14 cellular contexts compared by ENCODE assay signal in the genomic region with DNA sequence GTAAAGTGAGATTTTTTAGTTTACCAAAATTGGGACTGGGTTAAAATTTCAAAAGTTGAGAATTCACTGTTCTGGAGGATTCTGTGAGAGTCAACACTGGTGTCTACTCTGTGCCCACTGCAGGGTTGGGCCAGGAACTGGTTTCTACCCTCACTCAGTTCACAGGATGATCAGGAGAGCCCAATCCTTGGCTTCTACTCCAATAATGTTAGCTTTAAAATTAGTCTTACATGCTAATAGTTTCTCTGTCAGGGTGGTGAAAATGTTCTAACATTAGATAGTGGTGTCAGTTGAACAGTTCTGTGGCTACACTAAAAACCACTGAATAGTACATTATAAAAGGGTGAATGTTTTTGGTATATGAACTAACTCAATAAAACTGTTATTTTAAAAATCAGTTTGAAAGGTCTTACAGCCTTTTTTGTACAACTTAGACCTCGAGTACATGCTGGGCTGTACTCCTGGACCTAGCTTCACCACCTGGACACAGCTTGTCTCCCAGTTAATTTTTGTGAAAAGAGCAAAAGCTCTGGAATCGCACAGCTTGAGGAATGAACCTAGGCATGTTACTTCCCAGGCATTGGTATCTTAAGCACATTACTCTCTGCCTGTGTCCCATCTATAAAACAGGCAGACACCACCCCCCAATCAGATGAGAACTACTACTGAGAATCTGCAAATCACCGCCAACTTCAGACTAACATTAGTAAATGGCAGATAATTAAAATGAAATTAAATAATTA. TPM values are rescaled to one million over a fixed set of nuclear protein-coding genes. Genes with fewer than 3 reads are reported as not detected.
DNase-seq lines count a peak whose midpoint lies in the region; ATAC-seq and TF ChIP-seq lines count a peak whose summit lies in the region.
"Had no signal": no experiment of that assay in that cellular context is flagged by ENCODE, and none has a peak within 500 bp of the region (broad histone marks: within the 10 kb centered on the region; RNA-seq: fewer than 3 reads in every experiment).

No MANE protein-coding gene starts in this region.

- H3K27me3 Mint-ChIP-seq in HFFc6 (ENCODE audit: insufficient read depth), result peaks cover 2% of the 10 kb centered on the region; the same call in 1 of the 2 replicates
- H3K27me3 Mint-ChIP-seq in MCF 10A (ENCODE audit: insufficient read depth, unreplicated experiment), result no peaks in the 10 kb centered on the region
- H3K27me3 Mint-ChIP-seq: activated B cell treated with CpG ODN at 0.5 μM for 24 hours; CD4-positive, alpha-beta T cell; natural killer cell treated with Interleukin-12 subunit alpha and Interleukin-12 subunit beta and Interleukin-15 and Interleukin-18, amount 100 ng/mL, for 72 hours had no signal

- H3K27me3 ChIP-seq in hepatocyte, result no peaks in the 10 kb centered on the region

- H3K36me3 ChIP-seq in hepatocyte (replicated peaks; ENCODE audit: insufficient read depth, low read depth), result no peaks in the 10 kb centered on the region

- H3K4me3 ChIP-seq in hepatocyte, result no peak overlapping the region
- no peak overlapping the region for H3K4me3 ChIP-seq in skin epidermis

- peaks cover 15% of the 10 kb centered on the region for H3K4me1 ChIP-seq in hepatocyte (ENCODE audit: insufficient read depth)

- POLR2A ChIA-PET in MCF 10A (lab: Yijun Ruan, JAX), result interaction anchor here (0.6 to 3.9 kb wide), 7 partner anchors 9 to 72 kb away, joined by 3 to 34 read pairs (median 3); a partner anchor contains a TSS

- DNase-seq in HFFc6, result no peak
- no peak for DNase-seq in MCF 10A (ENCODE audit: unreplicated experiment)
- no peak for DNase-seq in hepatocyte (ENCODE audit: low spot score)
- no peak for DNase-seq in SIG-M5 treated with dmso at 0.1 percent for 504 hours (lab: John Stamatoyannopoulos, UW; ENCODE audit: unreplicated experiment)
- DNase-seq: activated B cell treated with CpG ODN at 0.5 μM for 24 hours; activated gamma-delta T cell; CD4-positive, alpha-beta T cell; effector CD4-positive, alpha-beta T cell; stimulated activated CD4-positive, alpha-beta T cell treated with anti-CD3 and anti-CD28 coated beads, Interleukin-4, amount 100 ng/mL, for 4 hours had no signal

- no peaks in the 10 kb centered on the region for H3K9me2 ChIP-seq in hepatocyte (replicated peaks; ENCODE audit: insufficient read depth)

- H3K79me2 ChIP-seq in hepatocyte, result peaks cover 72% of the 10 kb centered on the region

- intact Hi-C loops in MCF 10A (cut with micrococcal nuclease), result loop anchor here (2.0 kb wide), 1 partner anchor 43 kb away; no protein-coding TSS in a partner anchor

- H4K20me1 ChIP-seq in hepatocyte (ENCODE audit: insufficient read depth, poor library complexity, severe bottlenecking), result no peaks in the 10 kb centered on the region

- WGBS in hepatocyte (ENCODE audit: low lambda C conversion rate, missing lambda C conversion rate), result 88% methylated on average over 3 of the region's 3 CpGs

- H2AFZ ChIP-seq in hepatocyte, result no peak overlapping the region

- H3K27ac ChIP-seq in hepatocyte (peak overlapping the region; percentile 91), skin epidermis (peak overlapping the region in 18 of 21 experiments; percentile 19 to 88 (median 68))

- H3K9me3 ChIP-seq in hepatocyte (ENCODE audit: low read depth), result no peaks in the 10 kb centered on the region

- H3K4me3 Mint-ChIP-seq in HFFc6 (peak overlapping the region; percentile 67), MCF 10A (ENCODE audit: unreplicated experiment) (peak overlapping the region; percentile 47)
- H3K4me3 Mint-ChIP-seq: activated B cell treated with CpG ODN at 0.5 μM for 24 hours; CD4-positive, alpha-beta T cell; natural killer cell treated with Interleukin-12 subunit alpha and Interleukin-12 subunit beta and Interleukin-15 and Interleukin-18, amount 100 ng/mL, for 72 hours had no signal

- BruUV-seq in MCF 10A (replicated peaks; lab: Mats Ljungman, UMichigan), result TSS peak; percentile 99

- no peak overlapping the region for H3K4me2 ChIP-seq in hepatocyte

- CTCF ChIA-PET in MCF 10A (lab: Yijun Ruan, JAX), result interaction anchor here (0.9 kb wide), 1 partner anchor 9 kb away, joined by 3 read pairs; no protein-coding TSS in a partner anchor

- H3K9me3 Mint-ChIP-seq in HFFc6 (no peaks in the 10 kb centered on the region), MCF 10A (ENCODE audit: unreplicated experiment) (no peaks in the 10 kb centered on the region)
- H3K9me3 Mint-ChIP-seq: activated B cell treated with CpG ODN at 0.5 μM for 24 hours; CD4-positive, alpha-beta T cell; natural killer cell treated with Interleukin-12 subunit alpha and Interleukin-12 subunit beta and Interleukin-15 and Interleukin-18, amount 100 ng/mL, for 72 hours had no signal

- TF ChIP-seq CTCF in HFFc6 (IDR thresholded peaks at IDR 0.05), result no peak
- no peak for TF ChIP-seq CTCF in MCF 10A (IDR thresholded peaks at IDR 0.05; ENCODE audit: unreplicated experiment)
- no peak for TF ChIP-seq CTCF in hepatocyte (IDR thresholded peaks at IDR 0.05; ENCODE audit: poor library complexity)

- ATAC-seq in GM21528 (IDR thresholded peaks at IDR 0.05; ENCODE audit: low FRiP score, unreplicated experiment) (no peak), GM21786 (IDR thresholded peaks at IDR 0.05; ENCODE audit: unreplicated experiment) (no peak), GM21619 (IDR thresholded peaks at IDR 0.05; ENCODE audit: unreplicated experiment) (no peak)
- ATAC-seq: natural killer cell treated with Interleukin-12 subunit alpha and Interleukin-12 subunit beta and Interleukin-15 and Interleukin-18, amount 100 ng/mL, for 72 hours had no signal

- H3K36me3 Mint-ChIP-seq in HFFc6 (ENCODE audit: low read depth) (peaks cover 5% of the 10 kb centered on the region), MCF 10A (ENCODE audit: insufficient read depth, unreplicated experiment) (peaks cover 9% of the 10 kb centered on the region)
- H3K36me3 Mint-ChIP-seq: natural killer cell treated with Interleukin-12 subunit alpha and Interleukin-12 subunit beta and Interleukin-15 and Interleukin-18, amount 100 ng/mL, for 72 hours had no signal

- peak overlapping the region; percentile 83 for H3K27ac Mint-ChIP-seq in HFFc6
- H3K27ac Mint-ChIP-seq in MCF 10A (ENCODE audit: low read depth, unreplicated experiment), result peak overlapping the region; percentile 96
- H3K27ac Mint-ChIP-seq: activated B cell treated with CpG ODN at 0.5 μM for 24 hours; CD4-positive, alpha-beta T cell; natural killer cell treated with Interleukin-12 subunit alpha and Interleukin-12 subunit beta and Interleukin-15 and Interleukin-18, amount 100 ng/mL, for 72 hours had no signal

- H3K4me1 Mint-ChIP-seq in HFFc6 (ENCODE audit: low read depth), result peaks cover 44% of the 10 kb centered on the region
- H3K4me1 Mint-ChIP-seq in MCF 10A (ENCODE audit: insufficient read depth, unreplicated experiment), result peaks cover 23% of the 10 kb centered on the region
- H3K4me1 Mint-ChIP-seq: activated B cell treated with CpG ODN at 0.5 μM for 24 hours had no signal

RNA-seq across cellular contexts. Expression of a gene that starts 44.4 kb away (rescaled TPM):
- total RNA-seq in HFFc6 (2021; fragmentation: NEBNext Ultra II Directional; extraction: Animal tissue kit (Norgen Biotek cat#: 25700)), result 10 to 100 TPM; 37.5 to 48.4 (median 43.1) TPM
- 26.4 and 41.4 TPM in 2 replicates for total RNA-seq in MCF 10A (2022)
- 19.1 and 19.6 TPM in 2 replicates for total RNA-seq in hepatocyte
- polyA plus RNA-seq in hepatocyte, result 16.9 and 20.1 TPM in 2 replicates
